Comparison of ENCODE assay signal across 28 cellular contexts in genomic region chr13:91667486-91667885, GRCh38.
"Had no signal": no experiment of that assay in that cellular context is flagged by ENCODE, and none has a peak within 500 bp of the region (broad histone marks: within the 10 kb centered on the region; RNA-seq: fewer than 3 reads in every experiment).

No MANE protein-coding gene starts in this region.

- DNase-seq: colonic mucosa; cortex of kidney; dermis blood vessel endothelial cell; dorsolateral prefrontal cortex; effector CD4-positive, alpha-beta T cell; effector CD8-positive, alpha-beta T cell; effector memory CD4-positive, alpha-beta T cell; effector memory CD8-positive, alpha-beta T cell; endodermal cell; erythroblast; esophagus squamous epithelium; foreskin fibroblast; foreskin keratinocyte; foreskin melanocyte; gastrocnemius medialis; glutamatergic neuron; head of caudate nucleus; heart left ventricle; heart right ventricle had no signal

- H3K27ac ChIP-seq: colonic mucosa, coronary artery, dorsolateral prefrontal cortex, epithelial cell of prostate, esophagus muscularis mucosa, esophagus squamous epithelium, foreskin keratinocyte, gastrocnemius medialis, gastroesophageal sphincter, heart left ventricle, heart right ventricle had no signal

- H3K36me3 ChIP-seq: colonic mucosa, esophagus muscularis mucosa, esophagus squamous epithelium, gastrocnemius medialis, gastroesophageal sphincter, heart left ventricle, heart right ventricle had no signal

- H3K4me1 ChIP-seq: colonic mucosa, esophagus muscularis mucosa, esophagus squamous epithelium, gastrocnemius medialis, gastroesophageal sphincter, heart left ventricle, heart right ventricle had no signal

- H3K4me3 ChIP-seq: colonic mucosa, coronary artery, dorsolateral prefrontal cortex, esophagus muscularis mucosa, esophagus squamous epithelium, gastrocnemius medialis, gastroesophageal sphincter, heart left ventricle, heart right ventricle had no signal

- H3K9me3 ChIP-seq: colonic mucosa, esophagus muscularis mucosa, esophagus squamous epithelium, gastrocnemius medialis, gastroesophageal sphincter, heart left ventricle, heart right ventricle had no signal

- H3K27me3 ChIP-seq: colonic mucosa, dorsolateral prefrontal cortex, esophagus muscularis mucosa, esophagus squamous epithelium, foreskin keratinocyte, gastrocnemius medialis, gastroesophageal sphincter, heart left ventricle, heart right ventricle had no signal

- ATAC-seq: effector memory CD8-positive, alpha-beta T cell; esophagus mucosa; foreskin keratinocyte; gastrocnemius medialis; gastroesophageal sphincter; heart left ventricle; heart right ventricle had no signal

- FAIRE-seq: colon, endometrium, endothelial cell of umbilical vein, frontal cortex had no signal
